ENCODE assay signal across 17 cellular contexts in genomic region chr2:25234756-25235155, GRCh38.
DNase-seq lines count a peak whose midpoint lies in the region; ATAC-seq and TF ChIP-seq lines count a peak whose summit lies in the region.
"Had no signal": no experiment of that assay in that cellular context is flagged by ENCODE, and none has a peak within 500 bp of the region (broad histone marks: within the 10 kb centered on the region; RNA-seq: fewer than 3 reads in every experiment).

No MANE protein-coding gene starts in this region.

- H3K36me3 Mint-ChIP-seq in CD8-positive, alpha-beta T cell: peaks cover 78% of the 10 kb centered on the region
- peaks cover 14% of the 10 kb centered on the region for H3K36me3 Mint-ChIP-seq in activated naive CD8-positive, alpha-beta T cell treated with anti-CD3 and anti-CD28 coated beads for 36 hours
- H3K36me3 Mint-ChIP-seq in naive thymus-derived CD4-positive, alpha-beta T cell: peaks cover 8 to 47% (median 27%) of the 10 kb centered on the region in 5 donors

- POLR2A ChIA-PET in CD8-positive, alpha-beta T cell (lab: Charles Lee): no interaction called here
- POLR2A ChIA-PET in naive thymus-derived CD4-positive, alpha-beta T cell (lab: Charles Lee): no interaction called here

- H3K27ac ChIP-seq in CD8-positive, alpha-beta T cell (ENCODE audit: low read depth, low read length): no peak overlapping the region
- no peak overlapping the region for H3K27ac ChIP-seq in naive thymus-derived CD4-positive, alpha-beta T cell (ENCODE audit: low read depth, low read length)
- no peak overlapping the region for H3K27ac ChIP-seq in effector memory CD4-positive, alpha-beta T cell (ENCODE audit: insufficient read depth, low read length, poor library complexity, severe bottlenecking)
- H3K27ac ChIP-seq: ovary had no signal

- CTCF ChIA-PET in CD8-positive, alpha-beta T cell (lab: Charles Lee): no interaction called here
- CTCF ChIA-PET in naive thymus-derived CD4-positive, alpha-beta T cell (lab: Charles Lee): no interaction called here

- no peak overlapping the region for H3K4me3 ChIP-seq in CD8-positive, alpha-beta T cell (ENCODE audit: low read depth, low read length)
- no peak overlapping the region for H3K4me3 ChIP-seq in naive thymus-derived CD4-positive, alpha-beta T cell (ENCODE audit: low read length)
- no peak overlapping the region for H3K4me3 ChIP-seq in effector memory CD4-positive, alpha-beta T cell (ENCODE audit: insufficient read depth, low read depth, low read length, poor library complexity, severe bottlenecking)
- H3K4me3 ChIP-seq: MG63, ovary had no signal

- H3K36me3 ChIP-seq in CD8-positive, alpha-beta T cell (ENCODE audit: insufficient read depth, low read length): peaks cover 56% of the 10 kb centered on the region
- H3K36me3 ChIP-seq in naive thymus-derived CD4-positive, alpha-beta T cell (ENCODE audit: control insufficient read depth in 2 of 3, insufficient read depth in 3 of 3, low read length in 3 of 3): peaks cover 6 to 77% (median 8%) of the 10 kb centered on the region in 3 experiments
- peaks cover 73% of the 10 kb centered on the region for H3K36me3 ChIP-seq in effector memory CD4-positive, alpha-beta T cell (ENCODE audit: control insufficient read depth, insufficient read depth, low read length)
- H3K36me3 ChIP-seq: MG63, ovary had no signal

- no peaks in the 10 kb centered on the region for H3K9me3 ChIP-seq in CD8-positive, alpha-beta T cell (ENCODE audit: low read length)
- no peaks in the 10 kb centered on the region for H3K9me3 ChIP-seq in naive thymus-derived CD4-positive, alpha-beta T cell (ENCODE audit: control insufficient read depth in 2 of 3, low read length in 3 of 3)
- H3K9me3 ChIP-seq in effector memory CD4-positive, alpha-beta T cell (ENCODE audit: control insufficient read depth, low read length): no peaks in the 10 kb centered on the region
- H3K9me3 ChIP-seq: MG63, ovary had no signal

- no peaks in the 10 kb centered on the region for H3K4me1 ChIP-seq in CD8-positive, alpha-beta T cell (ENCODE audit: insufficient read depth, low read length)
- H3K4me1 ChIP-seq in naive thymus-derived CD4-positive, alpha-beta T cell (ENCODE audit: control insufficient read depth in 2 of 2, insufficient read depth in 2 of 2, low read length in 2 of 2): no peaks in the 10 kb centered on the region
- H3K4me1 ChIP-seq in effector memory CD4-positive, alpha-beta T cell (ENCODE audit: control insufficient read depth, insufficient read depth, low read length, poor library complexity, severe bottlenecking): no peaks in the 10 kb centered on the region

- H3K27me3 Mint-ChIP-seq in CD8-positive, alpha-beta T cell (ENCODE audit: low read depth): no peaks in the 10 kb centered on the region
- no peaks in the 10 kb centered on the region for H3K27me3 Mint-ChIP-seq in activated naive CD8-positive, alpha-beta T cell treated with anti-CD3 and anti-CD28 coated beads for 36 hours
- no peaks in the 10 kb centered on the region for H3K27me3 Mint-ChIP-seq in naive thymus-derived CD4-positive, alpha-beta T cell
- H3K27me3 Mint-ChIP-seq: activated CD4-positive, alpha-beta memory T cell treated with anti-CD3 and anti-CD28 coated beads for 36 hours had no signal

- peak overlapping the region; percentile 55 for H3K27ac Mint-ChIP-seq in CD8-positive, alpha-beta T cell
- peak overlapping the region; percentile 29 for H3K27ac Mint-ChIP-seq in activated naive CD8-positive, alpha-beta T cell treated with anti-CD3 and anti-CD28 coated beads for 36 hours
- peak overlapping the region in 8 of 9 donors; percentile 1 to 90 (median 65) for H3K27ac Mint-ChIP-seq in naive thymus-derived CD4-positive, alpha-beta T cell
- H3K27ac Mint-ChIP-seq: activated CD4-positive, alpha-beta memory T cell treated with anti-CD3 and anti-CD28 coated beads for 36 hours had no signal

- intact Hi-C loops in CD8-positive, alpha-beta T cell (cut with DNase I, micrococcal nuclease): no loop called here
- intact Hi-C loops in naive thymus-derived CD4-positive, alpha-beta T cell (cut with micrococcal nuclease): no loop called here

- H3K4me3 Mint-ChIP-seq in CD8-positive, alpha-beta T cell: no peak overlapping the region
- no peak overlapping the region for H3K4me3 Mint-ChIP-seq in activated naive CD8-positive, alpha-beta T cell treated with anti-CD3 and anti-CD28 coated beads for 36 hours
- H3K4me3 Mint-ChIP-seq in naive thymus-derived CD4-positive, alpha-beta T cell: no peak overlapping the region
- H3K4me3 Mint-ChIP-seq: activated CD4-positive, alpha-beta memory T cell treated with anti-CD3 and anti-CD28 coated beads for 36 hours had no signal

- H3K27me3 ChIP-seq in CD8-positive, alpha-beta T cell (ENCODE audit: insufficient read depth, low read length): no peaks in the 10 kb centered on the region
- H3K27me3 ChIP-seq in naive thymus-derived CD4-positive, alpha-beta T cell (ENCODE audit: control insufficient read depth in 2 of 2, insufficient read depth in 2 of 2, low read length in 2 of 2): no peaks in the 10 kb centered on the region
- no peaks in the 10 kb centered on the region for H3K27me3 ChIP-seq in effector memory CD4-positive, alpha-beta T cell (replicated peaks; ENCODE audit: control insufficient read depth, insufficient read depth, low read length, poor library complexity, severe bottlenecking)
- H3K27me3 ChIP-seq: MG63, ovary had no signal

- no peak for TF ChIP-seq CTCF in CD8-positive, alpha-beta T cell (IDR thresholded peaks at IDR 0.05)

- DNase-seq in CD8-positive, alpha-beta T cell: no peak
- DNase-seq in DMS153 (lab: John Stamatoyannopoulos, UW): peak; percentile 86
- DNase-seq in activated naive CD8-positive, alpha-beta T cell treated with anti-CD3 and anti-CD28 coated beads for 36 hours: no peak
- no peak for DNase-seq in naive thymus-derived CD4-positive, alpha-beta T cell
- no peak for DNase-seq in effector memory CD4-positive, alpha-beta T cell
- no peak for DNase-seq in NCI-H2171 (lab: John Stamatoyannopoulos, UW)
- DNase-seq in GM19238 (ENCODE audit: insufficient read length, low spot score): no peak
- DNase-seq: activated CD4-positive, alpha-beta memory T cell treated with anti-CD3 and anti-CD28 coated beads for 36 hours; AML-193; amniotic stem cell; GOT3; MG63; NCI-H1930; ovary; stimulated activated CD4-positive, alpha-beta T cell treated with anti-CD3 and anti-CD28 coated beads, Interleukin-4, amount 100 ng/mL, for 1 hour; T-helper 1 cell had no signal

- peaks cover 5% of the 10 kb centered on the region for H3K4me1 Mint-ChIP-seq in CD8-positive, alpha-beta T cell (ENCODE audit: low read depth)
- peaks cover 3% of the 10 kb centered on the region for H3K4me1 Mint-ChIP-seq in activated naive CD8-positive, alpha-beta T cell treated with anti-CD3 and anti-CD28 coated beads for 36 hours
- peaks cover 0 to 24% (median 4%) of the 10 kb centered on the region in 7 donors for H3K4me1 Mint-ChIP-seq in naive thymus-derived CD4-positive, alpha-beta T cell

- H3K9me3 Mint-ChIP-seq in CD8-positive, alpha-beta T cell: no peaks in the 10 kb centered on the region
- no peaks in the 10 kb centered on the region for H3K9me3 Mint-ChIP-seq in activated naive CD8-positive, alpha-beta T cell treated with anti-CD3 and anti-CD28 coated beads for 36 hours
- H3K9me3 Mint-ChIP-seq in naive thymus-derived CD4-positive, alpha-beta T cell: no peaks in the 10 kb centered on the region
- H3K9me3 Mint-ChIP-seq: activated CD4-positive, alpha-beta memory T cell treated with anti-CD3 and anti-CD28 coated beads for 36 hours had no signal

- ATAC-seq in CD8-positive, alpha-beta T cell: no peak
- no peak for ATAC-seq in naive thymus-derived CD4-positive, alpha-beta T cell
- ATAC-seq: left lobe of liver had no signal
